12 cellular contexts compared by ENCODE assay signal in genomic region chr20:50595988-50596693, GRCh38.
DNase-seq lines count a peak whose midpoint lies in the region; ATAC-seq and TF ChIP-seq lines count a peak whose summit lies in the region.
"Had no signal": no experiment of that assay in that cellular context is flagged by ENCODE, and none has a peak within 500 bp of the region (broad histone marks: within the 10 kb centered on the region; RNA-seq: fewer than 3 reads in every experiment).

No MANE protein-coding gene starts in this region.

- H3K4me1 ChIP-seq in tibial nerve (peaks cover 0 to 30% (median 2%) of the 10 kb centered on the region in 4 donors), GM23248 (ENCODE audit: insufficient read depth) (no peaks in the 10 kb centered on the region)

- WGBS in tibial nerve, 2 donors: 32 to 42% methylated on average over 15 of the region's 15 CpGs
- WGBS in GM23248 (ENCODE audit: low coverage in 1 of 2, low lambda C conversion rate in 2 of 2, missing lambda C conversion rate in 2 of 2), 2 experiments: 57 to 58% methylated on average over 15 of the region's 15 CpGs

- TF ChIP-seq POLR2A in tibial nerve (IDR thresholded peaks at IDR 0.05): no peak

- no peaks in the 10 kb centered on the region for H3K9me2 ChIP-seq in GM23248 (ENCODE audit: insufficient read depth)

- H3K4me2 ChIP-seq in GM23248 (ENCODE audit: unreplicated experiment): no peak overlapping the region

- no peaks in the 10 kb centered on the region for H3K36me3 ChIP-seq in tibial nerve
- no peaks in the 10 kb centered on the region for H3K36me3 ChIP-seq in GM23248 (ENCODE audit: low read depth)
- H3K36me3 ChIP-seq: tibial artery had no signal

- H3K9me3 ChIP-seq in tibial nerve (no peaks in the 10 kb centered on the region), GM23248 (ENCODE audit: low read depth) (no peaks in the 10 kb centered on the region)
- H3K9me3 ChIP-seq: tibial artery had no signal

- no peaks in the 10 kb centered on the region for H3K36me3 Mint-ChIP-seq in activated T-cell treated with anti-CD3 and anti-CD28 coated beads, Interleukin-2, amount 50 U/mL, for 72 hours (ENCODE audit: insufficient read depth in 2 of 2)
- no peaks in the 10 kb centered on the region for H3K36me3 Mint-ChIP-seq in activated T-cell treated with anti-CD3 and anti-CD28 coated beads, Interleukin-2, amount 50 U/mL, for 4 hours (ENCODE audit: insufficient read depth)
- H3K36me3 Mint-ChIP-seq in activated B cell treated with CpG ODN at 0.5 μM for 24 hours (ENCODE audit: low read depth) (peaks cover 9% of the 10 kb centered on the region), type B pancreatic cell (no peaks in the 10 kb centered on the region)

- CTCF ChIA-PET in activated B cell treated with CpG ODN at 0.5 μM for 24 hours (lab: Charles Lee): interaction anchor here (1.0 to 1.9 kb wide), 4 partner anchors 8 to 132 kb away, joined by 3 to 6 read pairs (median 4); no protein-coding TSS in a partner anchor

- H3K27ac ChIP-seq in tibial nerve (no peak overlapping the region), GM23248 (no peak overlapping the region)
- H3K27ac ChIP-seq: tibial artery had no signal

- H3K4me3 ChIP-seq in tibial nerve (no peak overlapping the region), GM23248 (no peak overlapping the region)
- H3K4me3 ChIP-seq: tibial artery had no signal

- in situ Hi-C loops in GM23248 (cut with MboI): no loop called here

- no peak for ATAC-seq in activated T-cell treated with anti-CD3 and anti-CD28 coated beads, Interleukin-2, amount 50 U/mL, for 72 hours (replicated peaks in 1 of 2)
- no peak for ATAC-seq in activated T-cell treated with anti-CD3 and anti-CD28 coated beads, Interleukin-2, amount 50 U/mL, for 4 hours
- ATAC-seq in activated B cell treated with CpG ODN at 0.5 μM for 24 hours (ENCODE audit: low read depth) (peak; percentile 1), HG02763 (IDR thresholded peaks at IDR 0.05; ENCODE audit: unreplicated experiment) (no peak)

- H3K79me2 ChIP-seq in GM23248 (ENCODE audit: insufficient read depth): no peaks in the 10 kb centered on the region

- no peak for TF ChIP-seq CTCF in activated B cell treated with CpG ODN at 0.5 μM for 24 hours (IDR thresholded peaks at IDR 0.05)
- no peak for TF ChIP-seq CTCF in type B pancreatic cell (conservative IDR thresholded peaks at IDR 0.05)
- no peak for TF ChIP-seq CTCF in tibial nerve (IDR thresholded peaks at IDR 0.05)

- no peak overlapping the region for H3K9ac ChIP-seq in GM23248

- POLR2A ChIA-PET in activated B cell treated with CpG ODN at 0.5 μM for 24 hours (lab: Charles Lee): interaction anchor here (0.6 to 1.2 kb wide), 2 partner anchors 199 to 405 kb away, joined by 3 read pairs; partner anchors contain the start of gene CEBPB

- no peak overlapping the region for H2AFZ ChIP-seq in GM23248

- H3F3A ChIP-seq in GM23248 (ENCODE audit: insufficient read depth): no peaks in the 10 kb centered on the region; the same call in 1 of the 2 replicates

- H3K27ac Mint-ChIP-seq in activated T-cell treated with anti-CD3 and anti-CD28 coated beads, Interleukin-2, amount 50 U/mL, for 72 hours: peak overlapping the region; percentile 41
- peak overlapping the region; percentile 63 for H3K27ac Mint-ChIP-seq in activated B cell treated with CpG ODN at 0.5 μM for 24 hours
- H3K27ac Mint-ChIP-seq in type B pancreatic cell: peak overlapping the region; percentile 63

- no peak for TF ChIP-seq EP300 in tibial nerve (IDR thresholded peaks at IDR 0.05)

- H3K4me3 Mint-ChIP-seq in activated T-cell treated with anti-CD3 and anti-CD28 coated beads, Interleukin-2, amount 50 U/mL, for 72 hours: no peak overlapping the region
- no peak overlapping the region for H3K4me3 Mint-ChIP-seq in activated T-cell treated with anti-CD3 and anti-CD28 coated beads, Interleukin-2, amount 50 U/mL, for 4 hours
- peak overlapping the region; percentile 24 for H3K4me3 Mint-ChIP-seq in activated B cell treated with CpG ODN at 0.5 μM for 24 hours
- no peak overlapping the region for H3K4me3 Mint-ChIP-seq in type B pancreatic cell

- no peak for DNase-seq in activated T-cell treated with anti-CD3 and anti-CD28 coated beads, Interleukin-2, amount 50 U/mL, for 72 hours
- no peak for DNase-seq in activated T-cell treated with anti-CD3 and anti-CD28 coated beads, Interleukin-2, amount 50 U/mL, for 4 hours
- DNase-seq in activated B cell treated with CpG ODN at 0.5 μM for 24 hours (no peak), left kidney (ENCODE audit: low read depth, low spot score) (peak; percentile 40), type B pancreatic cell (ENCODE audit: extremely low spot score, unreplicated experiment) (no peak), tibial nerve (ENCODE audit: low spot score in 2 of 2) (no peak), GM23248 (no peak)
- DNase-seq: foreskin melanocyte, NCI-H1436 treated with DMSO at 0.1 percent for 48 hours, NCI-H748 treated with DMSO at 0.1 percent for 48 hours, tibial artery had no signal

- H3K27me3 Mint-ChIP-seq in activated T-cell treated with anti-CD3 and anti-CD28 coated beads, Interleukin-2, amount 50 U/mL, for 72 hours (ENCODE audit: low read depth): no peaks in the 10 kb centered on the region
- no peaks in the 10 kb centered on the region for H3K27me3 Mint-ChIP-seq in activated T-cell treated with anti-CD3 and anti-CD28 coated beads, Interleukin-2, amount 50 U/mL, for 4 hours (ENCODE audit: low read depth)
- peaks cover 2% of the 10 kb centered on the region for H3K27me3 Mint-ChIP-seq in activated B cell treated with CpG ODN at 0.5 μM for 24 hours
- H3K27me3 Mint-ChIP-seq in type B pancreatic cell: no peaks in the 10 kb centered on the region

- no peaks in the 10 kb centered on the region for H3K9me3 Mint-ChIP-seq in activated T-cell treated with anti-CD3 and anti-CD28 coated beads, Interleukin-2, amount 50 U/mL, for 72 hours
- no peaks in the 10 kb centered on the region for H3K9me3 Mint-ChIP-seq in activated T-cell treated with anti-CD3 and anti-CD28 coated beads, Interleukin-2, amount 50 U/mL, for 4 hours
- H3K9me3 Mint-ChIP-seq in activated B cell treated with CpG ODN at 0.5 μM for 24 hours: no peaks in the 10 kb centered on the region
- H3K9me3 Mint-ChIP-seq in type B pancreatic cell: no peaks in the 10 kb centered on the region

- intact Hi-C loops in activated B cell treated with CpG ODN at 0.5 μM for 24 hours (cut with micrococcal nuclease): no loop called here

- H3K27me3 ChIP-seq in tibial nerve: peaks cover 0 to 21% of the 10 kb centered on the region in 2 donors
- no peaks in the 10 kb centered on the region for H3K27me3 ChIP-seq in GM23248 (replicated peaks; ENCODE audit: insufficient read depth)

- no peaks in the 10 kb centered on the region for H3K4me1 Mint-ChIP-seq in activated T-cell treated with anti-CD3 and anti-CD28 coated beads, Interleukin-2, amount 50 U/mL, for 72 hours (ENCODE audit: low read depth)
- no peaks in the 10 kb centered on the region for H3K4me1 Mint-ChIP-seq in activated T-cell treated with anti-CD3 and anti-CD28 coated beads, Interleukin-2, amount 50 U/mL, for 4 hours (ENCODE audit: low read depth)
- H3K4me1 Mint-ChIP-seq in activated B cell treated with CpG ODN at 0.5 μM for 24 hours (peaks cover 31% of the 10 kb centered on the region), type B pancreatic cell (ENCODE audit: unreplicated experiment) (peaks cover 4% of the 10 kb centered on the region)

- no peaks in the 10 kb centered on the region for H4K20me1 ChIP-seq in GM23248 (ENCODE audit: insufficient read depth)
